8 cellular contexts compared by ENCODE assay signal in genomic region chr4:74934016-74934821, GRCh38. TPM values are rescaled to one million over a fixed set of nuclear protein-coding genes. Genes with fewer than 3 reads are reported as not detected.
DNase-seq lines count a peak whose midpoint lies in the region; ATAC-seq and TF ChIP-seq lines count a peak whose summit lies in the region.

No MANE protein-coding gene starts in this region.

- peaks cover 58% of the 10 kb centered on the region for H3K27me3 Mint-ChIP-seq in activated T-cell treated with anti-CD3 and anti-CD28 coated beads, Interleukin-2, amount 50 U/mL, for 72 hours (ENCODE audit: low read depth)
- H3K27me3 Mint-ChIP-seq in osteocyte (ENCODE audit: unreplicated experiment), result peaks cover 70% of the 10 kb centered on the region

- peak overlapping the region; percentile 79 to 82 for H3K4me3 Mint-ChIP-seq in activated T-cell treated with anti-CD3 and anti-CD28 coated beads, Interleukin-2, amount 50 U/mL, for 72 hours
- peak overlapping the region; percentile 67 for H3K4me3 Mint-ChIP-seq in osteocyte (ENCODE audit: unreplicated experiment)

- DNase-seq in COLO668 (lab: John Stamatoyannopoulos, UW; ENCODE audit: unreplicated experiment) (peak; percentile 82), HuH-7 (ENCODE audit: low spot score) (peak; percentile 21), cardiac septum (ENCODE audit: low spot score) (peak; percentile 76), osteocyte (ENCODE audit: extremely low spot score, unreplicated experiment) (no peak), ureter (ENCODE audit: low spot score) (no peak), NCI-H446 treated with DMSO at 0.1 percent for 48 hours (lab: John Stamatoyannopoulos, UW) (no peak)
- peak in 1 of 2 donors; percentile 2 for DNase-seq in activated T-cell treated with anti-CD3 and anti-CD28 coated beads, Interleukin-2, amount 50 U/mL, for 72 hours
- DNase-seq in activated effector memory CD4-positive, alpha-beta T cell treated with anti-CD3 and anti-CD28 coated beads, Interleukin-2, amount 50 U/mL, for 16 hours, result no peak

- H3K27ac Mint-ChIP-seq in activated T-cell treated with anti-CD3 and anti-CD28 coated beads, Interleukin-2, amount 50 U/mL, for 72 hours, result no peak overlapping the region
- H3K27ac Mint-ChIP-seq in osteocyte (ENCODE audit: unreplicated experiment), result no peak overlapping the region

- H3K36me3 Mint-ChIP-seq in activated T-cell treated with anti-CD3 and anti-CD28 coated beads, Interleukin-2, amount 50 U/mL, for 72 hours (ENCODE audit: insufficient read depth in 2 of 2), result no peaks in the 10 kb centered on the region
- H3K36me3 Mint-ChIP-seq in osteocyte (ENCODE audit: unreplicated experiment), result no peaks in the 10 kb centered on the region

- TF ChIP-seq CTCF in osteocyte (IDR thresholded peaks at IDR 0.05), result no peak

- ATAC-seq in activated T-cell treated with anti-CD3 and anti-CD28 coated beads, Interleukin-2, amount 50 U/mL, for 72 hours (replicated peaks in 1 of 2), result no peak

- H3K4me1 Mint-ChIP-seq in activated T-cell treated with anti-CD3 and anti-CD28 coated beads, Interleukin-2, amount 50 U/mL, for 72 hours (ENCODE audit: low read depth), result peaks cover 21% of the 10 kb centered on the region
- H3K4me1 Mint-ChIP-seq in osteocyte (ENCODE audit: unreplicated experiment), result peaks cover 24% of the 10 kb centered on the region

- no peaks in the 10 kb centered on the region for H3K9me3 Mint-ChIP-seq in activated T-cell treated with anti-CD3 and anti-CD28 coated beads, Interleukin-2, amount 50 U/mL, for 72 hours
- H3K9me3 Mint-ChIP-seq in osteocyte (ENCODE audit: unreplicated experiment), result no peaks in the 10 kb centered on the region

- intact Hi-C loops in cardiac septum (cut with DNase I), result loop anchor here (2.0 to 10.0 kb wide), 4 partner anchors 37 to 581 kb away; partner anchors contain the start of genes RCHY1 and THAP6

RNA-seq across cellular contexts. Expression of gene PARM1, which starts 1.3 kb away (rescaled TPM):
- total RNA-seq in activated T-cell treated with anti-CD3 and anti-CD28 coated beads, Interleukin-2, amount 50 U/mL, for 72 hours, result under 1 TPM; 0.07 to 0.19 TPM
- 74.4 TPM for total RNA-seq in cardiac septum
- not detected in 2 replicates for total RNA-seq in osteocyte
- total RNA-seq in ureter, result 134 TPM

Comparison
In these comparisons a context has a peak if more than half of its experiments do, and no peak if none do; other contexts are left out.
1. DNase-seq: peak in COLO668 (single experiment), HuH-7 (single experiment) and cardiac septum (single experiment); none in osteocyte (single experiment), ureter (single experiment), NCI-H446 treated with DMSO at 0.1 percent for 48 hours (single experiment) and activated effector memory CD4-positive, alpha-beta T cell treated with anti-CD3 and anti-CD28 coated beads, Interleukin-2, amount 50 U/mL, for 16 hours (single experiment).
2. RNA of gene PARM1, which starts 1.3 kb away (total RNA-seq): 134 TPM in ureter (single experiment) and 74.4 TPM in cardiac septum (single experiment); 0.07 to 0.19 TPM in activated T-cell treated with anti-CD3 and anti-CD28 coated beads, Interleukin-2, amount 50 U/mL, for 72 hours and not detected in osteocyte; every median in the first group is over 10 times any median in the second.